1 cellular context compared by ENCODE assay signal in the genomic region with DNA sequence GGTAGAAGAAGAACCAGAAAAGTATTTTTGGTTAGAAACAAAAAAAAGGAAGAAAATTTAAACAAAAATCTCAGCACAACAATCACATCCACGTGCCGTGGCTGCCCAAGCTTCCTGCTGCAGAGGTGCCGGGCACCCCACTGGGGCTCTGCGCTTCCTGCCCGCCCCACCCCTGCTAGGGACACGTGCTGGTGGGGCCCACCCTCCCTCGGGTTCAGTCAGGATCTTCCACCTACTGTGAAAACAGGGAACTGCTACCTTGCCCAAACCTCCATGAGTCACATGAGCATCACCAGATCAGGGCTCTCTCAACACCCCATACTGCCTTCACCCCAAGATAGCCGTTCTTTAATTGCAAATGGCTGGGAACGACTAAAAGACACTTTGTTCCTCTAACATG.
TF ChIP-seq lines count a peak whose summit lies in the region.

No MANE protein-coding gene starts in this region.

TF ChIP-seq in HepG2, 621 proteins besides CTCF, POLR2A, EP300 and RAD21:
- TF ChIP-seq SAP130 (CRISPR knock-in tag; IDR thresholded peaks at IDR 0.05; ENCODE audit: low read depth), result no peak
- TF ChIP-seq KDM5B (CRISPR knock-in tag; IDR thresholded peaks at IDR 0.05; ENCODE audit: borderline replicate concordance), result no peak
- no peak for TF ChIP-seq NFKBIZ (CRISPR knock-in tag; IDR thresholded peaks at IDR 0.05)
- no peak for TF ChIP-seq TSC22D2 (CRISPR knock-in tag; IDR thresholded peaks at IDR 0.05; ENCODE audit: borderline replicate concordance)
- no peak for TF ChIP-seq NR2F6 (IDR thresholded peaks at IDR 0.05)
- no peak for TF ChIP-seq NR2F6 (CRISPR knock-in tag; IDR thresholded peaks at IDR 0.05)
- no peak for TF ChIP-seq ZNF441 (CRISPR knock-in tag; IDR thresholded peaks at IDR 0.05; ENCODE audit: borderline replicate concordance)
- TF ChIP-seq, protein P1, sequence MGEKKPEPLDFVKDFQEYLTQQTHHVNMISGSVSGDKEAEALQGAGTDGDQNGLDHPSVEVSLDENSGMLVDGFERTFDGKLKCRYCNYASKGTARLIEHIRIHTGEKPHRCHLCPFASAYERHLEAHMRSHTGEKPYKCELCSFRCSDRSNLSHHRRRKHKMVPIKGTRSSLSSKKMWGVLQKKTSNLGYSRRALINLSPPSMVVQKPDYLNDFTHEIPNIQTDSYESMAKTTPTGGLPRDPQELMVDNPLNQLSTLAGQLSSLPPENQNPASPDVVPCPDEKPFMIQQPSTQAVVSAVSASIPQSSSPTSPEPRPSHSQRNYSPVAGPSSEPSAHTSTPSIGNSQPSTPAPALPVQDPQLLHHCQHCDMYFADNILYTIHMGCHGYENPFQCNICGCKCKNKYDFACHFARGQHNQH (CRISPR knock-in tag; IDR thresholded peaks at IDR 0.05), result no peak
- TF ChIP-seq DMAP1 (CRISPR knock-in tag; IDR thresholded peaks at IDR 0.05), result no peak
- TF ChIP-seq HDAC2 (CRISPR knock-in tag; IDR thresholded peaks at IDR 0.05), result no peak
- no peak for TF ChIP-seq KMT2B (CRISPR knock-in tag; IDR thresholded peaks at IDR 0.05)
- no peak for TF ChIP-seq ZSCAN20 (CRISPR knock-in tag; IDR thresholded peaks at IDR 0.05; ENCODE audit: borderline replicate concordance)
